8 cellular contexts compared by ENCODE assay signal in genomic region chr1:34859442-34860200, GRCh38. TPM values are rescaled to one million over a fixed set of nuclear protein-coding genes. Genes with fewer than 3 reads are reported as not detected.
A peak's percentile ranks its signal among the peaks of the same experiment; 100 is the strongest.
DNase-seq lines count a peak whose midpoint lies in the region; ATAC-seq, FAIRE-seq and TF ChIP-seq lines count a peak whose summit lies in the region.

Gene SMIM12 (minus strand): TSS chr1:34859749. CDS start chr1:34855977, 3,772 bp downstream.

- H3K27ac ChIP-seq in left ventricle myocardium inferior (replicated peaks) (peak within 1 kb of the TSS; percentile 95), prostate gland (peak within 1 kb of the TSS; percentile 25 to 61), urinary bladder (ENCODE audit: low read depth) (peak within 1 kb of the TSS; percentile 82)

- no peaks in the 10 kb centered on the region for H3K9me3 ChIP-seq in T-helper 17 cell (ENCODE audit: control insufficient read depth, low read length, poor library complexity, severe bottlenecking)
- no peaks in the 10 kb centered on the region for H3K9me3 ChIP-seq in left ventricle myocardium inferior (replicated peaks)
- H3K9me3 ChIP-seq in prostate gland = no peaks in the 10 kb centered on the region

- H3K27me3 Mint-ChIP-seq in T-helper 17 cell = no peaks in the 10 kb centered on the region

- peak within 1 kb of the TSS; percentile 98 for H3K4me3 ChIP-seq in left ventricle myocardium inferior
- H3K4me3 ChIP-seq in prostate gland = peak within 1 kb of the TSS; percentile 53 to 57
- peak within 1 kb of the TSS; percentile 89 for H3K4me3 ChIP-seq in urinary bladder (ENCODE audit: low read depth, low read length)

- DNase-seq in GM12892 (ENCODE audit: insufficient read length) (peak; percentile 97), NCI-H146 treated with DMSO at 0.1 percent for 48 hours (lab: John Stamatoyannopoulos, UW; ENCODE audit: unreplicated experiment) (peak; percentile 72), T-helper 17 cell (peak; percentile 77 to 81 (median 79)), amygdala (lab: John Stamatoyannopoulos, UW) (peak; percentile 34 to 95 (median 86)), left ventricle myocardium inferior (peak; percentile 95), prostate gland (ENCODE audit: low spot score) (peak; percentile 82)

- TF ChIP-seq POLR2A in GM12892 (IDR thresholded peaks at IDR 0.05; ENCODE audit: low read depth, low read length) = peak; percentile 97
- TF ChIP-seq POLR2A in prostate gland (IDR thresholded peaks at IDR 0.05) = peak; percentile 62

- ATAC-seq in HG02870 (IDR thresholded peaks at IDR 0.05; ENCODE audit: unreplicated experiment) = peak; percentile 98
- ATAC-seq in T-helper 17 cell = peak; percentile 98

- peak; percentile 96 for FAIRE-seq in GM12892 (lab: Jason Lieb, UNC)

- intact Hi-C loops in left ventricle myocardium inferior (cut with micrococcal nuclease) (no loop called here), prostate gland (cut with DNase I) (no loop called here)

- peak within 1 kb of the TSS; percentile 98 for H3K4me3 Mint-ChIP-seq in T-helper 17 cell

- H3K36me3 ChIP-seq in left ventricle myocardium inferior = peaks cover 16% of the 10 kb centered on the region
- no peaks in the 10 kb centered on the region for H3K36me3 ChIP-seq in prostate gland
- no peaks in the 10 kb centered on the region for H3K36me3 ChIP-seq in urinary bladder (ENCODE audit: insufficient read depth)

- H3K4me1 ChIP-seq in left ventricle myocardium inferior (peaks cover 43% of the 10 kb centered on the region), prostate gland (replicated peaks) (peaks cover 14% of the 10 kb centered on the region), urinary bladder (ENCODE audit: insufficient read depth) (peaks cover 1% of the 10 kb centered on the region)

- peaks cover 35% of the 10 kb centered on the region for H3K4me1 Mint-ChIP-seq in T-helper 17 cell

- WGBS in prostate gland = under 1% methylated on average over 47 of the region's 47 CpGs
- 1% methylated on average over 47 of the region's 47 CpGs for WGBS in urinary bladder

- H3K27me3 ChIP-seq in left ventricle myocardium inferior (ENCODE audit: low read depth) (no peaks in the 10 kb centered on the region), prostate gland (replicated peaks; ENCODE audit: insufficient read depth) (no peaks in the 10 kb centered on the region)

- peaks cover 2% of the 10 kb centered on the region for H3K36me3 Mint-ChIP-seq in T-helper 17 cell (ENCODE audit: low read depth)

- TF ChIP-seq CTCF in left ventricle myocardium inferior (IDR thresholded peaks at IDR 0.05; ENCODE audit: borderline replicate concordance) (peak; percentile 92), prostate gland (IDR thresholded peaks at IDR 0.05) (peak; percentile 68 to 92 (median 86))

- H3K27ac Mint-ChIP-seq in T-helper 17 cell = peak within 1 kb of the TSS; percentile 96

RNA-seq across cellular contexts. Expression of gene SMIM12, which starts in this region (rescaled TPM):
- 26.3 TPM for polyA plus RNA-seq in GM12892 (2012; ENCODE audit: missing spikeins)
- total RNA-seq in T-helper 17 cell (10 to 100 TPM; 29.6 to 39.2 TPM), left ventricle myocardium inferior (37.9 TPM), prostate gland (10 to 100 TPM; 10.7 to 29.6 TPM), urinary bladder (9.7 TPM)
- polyA plus RNA-seq in urinary bladder = 47.8 TPM

Comparison
In these comparisons a context has a peak if more than half of its experiments do, and no peak if none do; other contexts are left out.
1. Peak in every context shown above with its lines: DNase-seq, ATAC-seq, H3K4me3 ChIP-seq and H3K27ac ChIP-seq.
2. H3K27ac ChIP-seq: peak in every context shown above with its lines; median percentile 95 in left ventricle myocardium inferior; 82 in urinary bladder; 43 in prostate gland.